In the genomic region with DNA sequence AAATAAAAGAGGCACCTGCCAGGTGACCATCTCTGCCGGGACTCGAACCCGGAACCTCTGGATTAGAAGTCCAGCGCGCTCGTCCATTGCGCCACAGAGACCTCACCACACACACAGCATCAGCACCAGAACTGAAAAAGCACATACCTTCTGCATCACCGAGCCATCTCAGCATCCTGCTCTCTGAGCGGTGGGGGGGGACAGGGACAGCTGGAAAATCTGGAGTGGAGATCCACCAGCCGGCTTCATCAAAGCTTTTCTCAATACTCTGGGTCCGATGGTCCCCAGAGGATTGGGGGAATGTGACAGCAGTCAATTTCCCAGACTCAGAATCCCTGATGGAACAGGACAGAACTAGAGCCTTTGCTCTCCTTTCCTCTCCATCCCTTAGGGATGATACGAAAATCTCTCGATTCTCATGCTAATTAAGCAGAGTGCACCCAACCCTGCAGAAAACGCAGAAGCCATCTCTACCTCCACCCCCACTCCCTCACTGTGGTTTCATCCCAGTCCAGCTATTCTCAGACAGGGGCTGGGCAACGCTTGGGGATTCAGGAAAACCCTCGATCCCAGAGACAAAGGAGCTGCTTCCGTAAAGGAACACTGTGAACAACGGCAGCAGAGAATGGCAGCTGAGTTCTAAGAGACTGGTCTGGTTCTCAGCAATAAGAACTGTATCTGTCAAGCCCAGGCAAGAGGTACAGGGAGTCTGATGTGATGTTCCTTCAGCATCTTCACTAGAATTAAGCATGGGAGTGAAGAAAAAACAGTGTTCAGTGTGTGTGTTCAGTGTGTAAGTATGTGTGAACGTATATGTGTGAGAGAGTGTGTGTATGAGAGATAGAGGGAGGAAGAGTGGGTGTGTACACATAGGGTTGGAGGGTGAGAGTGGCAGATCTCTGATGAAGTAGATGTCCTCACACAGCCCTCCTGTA, we compare ENCODE assay signal across 8 cellular contexts. TPM values are rescaled to one million over a fixed set of nuclear protein-coding genes. Genes with fewer than 3 reads are reported as not detected.
DNase-seq lines count a peak whose midpoint lies in the region; ATAC-seq and TF ChIP-seq lines count a peak whose summit lies in the region.
"Had no signal": no experiment of that assay in that cellular context is flagged by ENCODE, and none has a peak within 500 bp of the region (broad histone marks: within the 10 kb centered on the region; RNA-seq: fewer than 3 reads in every experiment).

No MANE protein-coding gene starts in this region.

- H2BK15ac ChIP-seq in neuronal stem cell (ENCODE audit: low read length): no peak overlapping the region

- WGBS in neuronal stem cell (ENCODE audit: extremely low coverage in 2 of 2, insufficient read length in 2 of 2, insufficient replicate concordance in 1 of 2), 2 donors: 100% methylated on average over 1 of the region's 19 CpGs; no CpG with 5 or more reads in 1 of the 2 donors

- H2BK5ac ChIP-seq in neuronal stem cell (ENCODE audit: low read length): no peak overlapping the region

- no peak overlapping the region for H2BK120ac ChIP-seq in neuronal stem cell (ENCODE audit: low read depth, low read length)

- peak overlapping the region; percentile 3 to 69 (median 49) for H3K4me3 ChIP-seq in dorsolateral prefrontal cortex
- peak overlapping the region; percentile 19 to 67 for H3K4me3 ChIP-seq in neuronal stem cell (ENCODE audit: low read length in 2 of 2)
- H3K4me3 ChIP-seq: sigmoid colon had no signal

- no peaks in the 10 kb centered on the region for H3K9me3 ChIP-seq in neuronal stem cell (replicated peaks in 1 of 2; ENCODE audit: control insufficient read depth in 2 of 2, insufficient read depth in 1 of 2, low read depth in 1 of 2, low read length in 2 of 2)
- H3K9me3 ChIP-seq: sigmoid colon had no signal

- peak overlapping the region; percentile 38 for H3K4me2 ChIP-seq in neuronal stem cell (ENCODE audit: insufficient read depth, low read length, poor library complexity, severe bottlenecking)

- no peak overlapping the region for H3K14ac ChIP-seq in neuronal stem cell (ENCODE audit: low read length)

- H3K9ac ChIP-seq in neuronal stem cell (ENCODE audit: low read depth, low read length, poor library complexity): no peak overlapping the region

- no peak overlapping the region for H3K4ac ChIP-seq in neuronal stem cell (ENCODE audit: low read length)

- no peaks in the 10 kb centered on the region for H3K36me3 ChIP-seq in neuronal stem cell (replicated peaks in 1 of 2; ENCODE audit: control insufficient read depth in 2 of 2, insufficient read depth in 2 of 2, low read length in 2 of 2)
- H3K36me3 ChIP-seq: sigmoid colon had no signal

- no peak overlapping the region for H4K8ac ChIP-seq in neuronal stem cell (ENCODE audit: low read depth, low read length)

- H3K27ac ChIP-seq in dorsolateral prefrontal cortex: peak overlapping the region in 47 of 59 donors; percentile 5 to 84 (median 58)
- peak overlapping the region; percentile 13 for H3K27ac ChIP-seq in neuronal stem cell (replicated peaks; ENCODE audit: low read length)
- H3K27ac ChIP-seq: sigmoid colon had no signal

- H3K4me1 ChIP-seq in neuronal stem cell (ENCODE audit: control insufficient read depth in 2 of 2, insufficient read depth in 1 of 2, low read depth in 1 of 2, low read length in 2 of 2): peaks cover 6 to 7% of the 10 kb centered on the region in 2 donors
- H3K4me1 ChIP-seq: sigmoid colon had no signal

- ATAC-seq in GM18909 (IDR thresholded peaks at IDR 0.05; ENCODE audit: poor library complexity, unreplicated experiment) (no peak), HG02840 (IDR thresholded peaks at IDR 0.05; ENCODE audit: low FRiP score, unreplicated experiment) (no peak), HG02870 (IDR thresholded peaks at IDR 0.05; ENCODE audit: unreplicated experiment) (no peak)

- peak in 1 of 56 donors; percentile 16 for TF ChIP-seq CTCF in dorsolateral prefrontal cortex (IDR thresholded peaks at IDR 0.05 in 54 of 56, conservative IDR thresholded peaks at IDR 0.05 in 2 of 56; ENCODE audit: low read depth in 1 of 56, partially characterized antibody in 56 of 56)

- H2BK12ac ChIP-seq in neuronal stem cell (ENCODE audit: low read length): no peak overlapping the region

- H3K23ac ChIP-seq in neuronal stem cell (ENCODE audit: low read depth, low read length, poor library complexity): no peak overlapping the region

- H2AFZ ChIP-seq in neuronal stem cell (ENCODE audit: low read length): peak overlapping the region; percentile 75

- DNase-seq in GM04504 (ENCODE audit: low read depth) (peak; percentile 24), NCI-H226 (peak; percentile 65), dorsolateral prefrontal cortex (peak; percentile 55 to 94 (median 86)), neuronal stem cell (ENCODE audit: low spot score) (peak; percentile 78)
- DNase-seq: sigmoid colon had no signal

- peaks cover 0 to 16% (median 0%) of the 10 kb centered on the region in 45 donors for H3K27me3 ChIP-seq in dorsolateral prefrontal cortex
- no peaks in the 10 kb centered on the region for H3K27me3 ChIP-seq in neuronal stem cell (ENCODE audit: control insufficient read depth in 3 of 3, insufficient read depth in 3 of 3, low read depth in 1 of 3, low read length in 3 of 3)

- H4K91ac ChIP-seq in neuronal stem cell (ENCODE audit: low read depth, low read length, poor library complexity): no peak overlapping the region

- H2AK5ac ChIP-seq in neuronal stem cell (ENCODE audit: low read depth, low read length): no peak overlapping the region

- H3K79me1 ChIP-seq in neuronal stem cell (ENCODE audit: low read depth, low read length): no peaks in the 10 kb centered on the region

- H3K18ac ChIP-seq in neuronal stem cell (ENCODE audit: low read length): no peak overlapping the region

- intact Hi-C loops in dorsolateral prefrontal cortex (cut with DNase I): loop anchor here in 1 of 2 donors (10.0 kb wide), 1 partner anchor 643 kb away; the partner anchor contains the start of gene DUSP23

RNA-seq across cellular contexts. Expression of gene CADM3, which starts 29.6 kb away (rescaled TPM):
- total RNA-seq in dorsolateral prefrontal cortex: 100 to 1,000 TPM in 119 of 120 experiments, 10 to 100 TPM in 1; 72.7 to 419 (median 287) TPM
- 8.9 TPM for polyA plus RNA-seq in neuronal stem cell (2013, experiment 1 of 2)
- polyA plus RNA-seq in neuronal stem cell (2013, experiment 2 of 2): 9.2 TPM

Comparison
In these comparisons a context has a peak if more than half of its experiments do, and no peak if none do; other contexts are left out.
1. DNase-seq: peak in every context shown above with its lines; median percentile 86 in dorsolateral prefrontal cortex; 78 in neuronal stem cell; 65 in NCI-H226; 24 in GM04504.